ENCODE assay signal across 1 cellular context in the genomic region with DNA sequence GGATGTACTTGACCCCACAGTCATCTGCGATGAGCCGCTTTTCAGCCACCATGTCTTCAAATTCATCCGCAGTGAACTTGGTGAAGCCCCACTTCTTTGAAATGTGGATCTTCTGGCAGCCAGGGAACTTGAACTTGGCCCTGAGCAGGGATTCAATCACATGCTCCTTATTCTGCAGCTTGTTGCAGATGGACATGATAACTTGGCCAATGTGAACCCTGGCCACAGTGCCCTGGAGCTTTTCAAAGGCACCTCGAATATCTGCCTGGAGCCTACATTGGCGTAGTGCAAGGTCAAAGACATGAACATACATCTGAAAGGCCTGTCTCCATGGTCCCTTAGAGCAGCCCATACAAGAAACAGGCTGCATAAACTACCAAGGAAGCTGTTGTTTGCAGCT.
TF ChIP-seq lines count a peak whose summit lies in the region.

No MANE protein-coding gene starts in this region.

TF ChIP-seq in IMR-90, 13 proteins besides CTCF, POLR2A, EP300 and RAD21:
- TF ChIP-seq CEBPB (IDR thresholded peaks at IDR 0.05; ENCODE audit: low read depth, low read length) (no peak), FOS (IDR thresholded peaks at IDR 0.05; ENCODE audit: low read depth, low read length) (no peak)
- TF ChIP-seq, protein P1, sequence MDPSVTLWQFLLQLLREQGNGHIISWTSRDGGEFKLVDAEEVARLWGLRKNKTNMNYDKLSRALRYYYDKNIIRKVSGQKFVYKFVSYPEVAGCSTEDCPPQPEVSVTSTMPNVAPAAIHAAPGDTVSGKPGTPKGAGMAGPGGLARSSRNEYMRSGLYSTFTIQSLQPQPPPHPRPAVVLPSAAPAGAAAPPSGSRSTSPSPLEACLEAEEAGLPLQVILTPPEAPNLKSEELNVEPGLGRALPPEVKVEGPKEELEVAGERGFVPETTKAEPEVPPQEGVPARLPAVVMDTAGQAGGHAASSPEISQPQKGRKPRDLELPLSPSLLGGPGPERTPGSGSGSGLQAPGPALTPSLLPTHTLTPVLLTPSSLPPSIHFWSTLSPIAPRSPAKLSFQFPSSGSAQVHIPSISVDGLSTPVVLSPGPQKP (IDR thresholded peaks at IDR 0.05; ENCODE audit: borderline replicate concordance, low read depth, low read length), result no peak
